Comparison of ENCODE assay signal across 19 cellular contexts in genomic region chr13:98443800-98444325, GRCh38.
DNase-seq lines count a peak whose midpoint lies in the region; ATAC-seq and TF ChIP-seq lines count a peak whose summit lies in the region.
"Had no signal": no experiment of that assay in that cellular context is flagged by ENCODE, and none has a peak within 500 bp of the region (broad histone marks: within the 10 kb centered on the region; RNA-seq: fewer than 3 reads in every experiment).

No MANE protein-coding gene starts in this region.

- no peaks in the 10 kb centered on the region for H3K27me3 ChIP-seq in RWPE2 (ENCODE audit: insufficient read depth, poor library complexity, severe bottlenecking)
- no peaks in the 10 kb centered on the region for H3K27me3 ChIP-seq in fibroblast of lung (ENCODE audit: control insufficient read depth, insufficient read depth, low read length)

- peaks cover 14% of the 10 kb centered on the region for H3K4me1 Mint-ChIP-seq in activated CD4-positive, alpha-beta T cell treated with anti-CD3 and anti-CD28 coated beads, Interleukin-2, amount 10 ng/mL, durations not matched to agents 7 days and 5 days
- H3K4me1 Mint-ChIP-seq in osteocyte (ENCODE audit: unreplicated experiment): peaks cover 34% of the 10 kb centered on the region

- H3K9ac ChIP-seq in fibroblast of lung (ENCODE audit: insufficient read depth, low read length): peak overlapping the region; percentile 20

- H3K36me3 ChIP-seq in RWPE2 (ENCODE audit: low read depth): peaks cover 15% of the 10 kb centered on the region
- H3K36me3 ChIP-seq in fibroblast of lung (ENCODE audit: control insufficient read depth, insufficient read depth, low read length): peaks cover 30% of the 10 kb centered on the region

- peak overlapping the region; percentile 41 for H3K27ac Mint-ChIP-seq in activated CD4-positive, alpha-beta T cell treated with anti-CD3 and anti-CD28 coated beads, Interleukin-2, amount 10 ng/mL, durations not matched to agents 7 days and 5 days
- peak overlapping the region; percentile 93 for H3K27ac Mint-ChIP-seq in osteocyte (ENCODE audit: unreplicated experiment)

- no peaks in the 10 kb centered on the region for H3K27me3 Mint-ChIP-seq in activated CD4-positive, alpha-beta T cell treated with anti-CD3 and anti-CD28 coated beads, Interleukin-2, amount 10 ng/mL, durations not matched to agents 7 days and 5 days
- H3K27me3 Mint-ChIP-seq in osteocyte (ENCODE audit: unreplicated experiment): no peaks in the 10 kb centered on the region

- CTCF ChIA-PET in activated CD4-positive, alpha-beta T cell treated with anti-CD3 and anti-CD28 coated beads, Interleukin-2, amount 10 ng/mL, durations not matched to agents 7 days and 5 days (lab: Charles Lee): interaction anchor here (0.5 to 3.5 kb wide), 2 partner anchors 35 to 209 kb away, joined by 3 to 30 read pairs; no protein-coding TSS in a partner anchor

- no peak overlapping the region for H3K4me3 Mint-ChIP-seq in activated CD4-positive, alpha-beta T cell treated with anti-CD3 and anti-CD28 coated beads, Interleukin-2, amount 10 ng/mL, durations not matched to agents 7 days and 5 days
- no peak overlapping the region for H3K4me3 Mint-ChIP-seq in osteocyte (ENCODE audit: unreplicated experiment)

- peaks cover 2% of the 10 kb centered on the region for H3K79me2 ChIP-seq in fibroblast of lung (ENCODE audit: control insufficient read depth, insufficient read depth, low read length)

- H3K4me3 ChIP-seq in RWPE2 (ENCODE audit: severe bottlenecking): no peak overlapping the region
- no peak overlapping the region for H3K4me3 ChIP-seq in fibroblast of lung (replicated peaks in 1 of 4; ENCODE audit: control extremely low read depth in 1 of 4, insufficient read depth in 1 of 4, low read depth in 3 of 4, low read length in 4 of 4)
- H3K4me3 ChIP-seq: psoas muscle had no signal

- POLR2A ChIA-PET in activated CD4-positive, alpha-beta T cell treated with anti-CD3 and anti-CD28 coated beads, Interleukin-2, amount 10 ng/mL, durations not matched to agents 7 days and 5 days (lab: Charles Lee): no interaction called here

- H3K27ac ChIP-seq in RWPE2 (ENCODE audit: poor library complexity, severe bottlenecking): peak overlapping the region; percentile 23
- H3K27ac ChIP-seq in fibroblast of lung (ENCODE audit: insufficient read depth, low read length): peak overlapping the region; percentile 94
- H3K27ac ChIP-seq: C4-2B, psoas muscle had no signal

- H4K20me1 ChIP-seq in fibroblast of lung (ENCODE audit: control insufficient read depth, extremely low read depth, insufficient read depth, low read length): no peaks in the 10 kb centered on the region

- H3K36me3 Mint-ChIP-seq in activated CD4-positive, alpha-beta T cell treated with anti-CD3 and anti-CD28 coated beads, Interleukin-2, amount 10 ng/mL, durations not matched to agents 7 days and 5 days (ENCODE audit: low read depth): peaks cover 13% of the 10 kb centered on the region
- H3K36me3 Mint-ChIP-seq in osteocyte (ENCODE audit: unreplicated experiment): peaks cover 50% of the 10 kb centered on the region

- H3K4me1 ChIP-seq in RWPE2 (ENCODE audit: insufficient read depth, poor library complexity, severe bottlenecking) (peaks cover 6% of the 10 kb centered on the region), fibroblast of lung (ENCODE audit: control insufficient read depth, extremely low read depth, insufficient read depth, low read length) (peaks cover 7% of the 10 kb centered on the region)

- H2AFZ ChIP-seq in fibroblast of lung (ENCODE audit: low read length): no peak overlapping the region

- TF ChIP-seq CTCF in RWPE2 (IDR thresholded peaks at IDR 0.05; ENCODE audit: poor library complexity, severe bottlenecking) (no peak), fibroblast of lung (conservative IDR thresholded peaks at IDR 0.05 in 1 of 2, IDR thresholded peaks at IDR 0.05 in 1 of 2; ENCODE audit: low read depth in 1 of 2, low read length in 2 of 2) (no peak), osteocyte (IDR thresholded peaks at IDR 0.05) (no peak)

- peak overlapping the region; percentile 19 for H3K4me2 ChIP-seq in fibroblast of lung (ENCODE audit: extremely low read depth, insufficient read depth, low read length)

- no peaks in the 10 kb centered on the region for H3K9me3 Mint-ChIP-seq in activated CD4-positive, alpha-beta T cell treated with anti-CD3 and anti-CD28 coated beads, Interleukin-2, amount 10 ng/mL, durations not matched to agents 7 days and 5 days
- no peaks in the 10 kb centered on the region for H3K9me3 Mint-ChIP-seq in osteocyte (ENCODE audit: unreplicated experiment)

- no peak for DNase-seq in activated CD4-positive, alpha-beta T cell treated with anti-CD3 and anti-CD28 coated beads, Interleukin-2, amount 10 ng/mL, durations not matched to agents 7 days and 5 days
- DNase-seq in activated CD4-positive, alpha-beta T cell treated with anti-CD3 and anti-CD28 coated beads for 1 hour: no peak
- DNase-seq in RWPE2 (ENCODE audit: low spot score) (peak; percentile 29), fibroblast of lung (ENCODE audit: low read depth in 2 of 2) (no peak), osteocyte (ENCODE audit: extremely low spot score, unreplicated experiment) (no peak), GM03348 (ENCODE audit: low spot score) (no peak), foreskin melanocyte (no peak), retina (no peak)
- DNase-seq: activated CD4-positive, alpha-beta T cell treated with anti-CD3 and anti-CD28 coated beads, Interleukin-2, amount 50 U/mL, for 48 hours; cerebellar nuclear complex; DMS79; H7; KG1; NCI-H1092 treated with DMSO at 0.1 percent for 48 hours; NCI-H69; OCI-M1; psoas muscle; stimulated activated naive CD4-positive, alpha-beta T cell treated with Interleukin-2 at 50 U/mL for 16 hours had no signal

- H3K9me3 ChIP-seq in RWPE2 (ENCODE audit: severe bottlenecking): no peaks in the 10 kb centered on the region
- H3K9me3 ChIP-seq in fibroblast of lung (ENCODE audit: control insufficient read depth, insufficient read depth, low read depth, low read length): no peaks in the 10 kb centered on the region
- H3K9me3 ChIP-seq: psoas muscle had no signal

- no peak for ATAC-seq in RWPE2 (ENCODE audit: low read depth)
- ATAC-seq: psoas muscle had no signal
